8 cellular contexts compared by ENCODE assay signal in the genomic region with DNA sequence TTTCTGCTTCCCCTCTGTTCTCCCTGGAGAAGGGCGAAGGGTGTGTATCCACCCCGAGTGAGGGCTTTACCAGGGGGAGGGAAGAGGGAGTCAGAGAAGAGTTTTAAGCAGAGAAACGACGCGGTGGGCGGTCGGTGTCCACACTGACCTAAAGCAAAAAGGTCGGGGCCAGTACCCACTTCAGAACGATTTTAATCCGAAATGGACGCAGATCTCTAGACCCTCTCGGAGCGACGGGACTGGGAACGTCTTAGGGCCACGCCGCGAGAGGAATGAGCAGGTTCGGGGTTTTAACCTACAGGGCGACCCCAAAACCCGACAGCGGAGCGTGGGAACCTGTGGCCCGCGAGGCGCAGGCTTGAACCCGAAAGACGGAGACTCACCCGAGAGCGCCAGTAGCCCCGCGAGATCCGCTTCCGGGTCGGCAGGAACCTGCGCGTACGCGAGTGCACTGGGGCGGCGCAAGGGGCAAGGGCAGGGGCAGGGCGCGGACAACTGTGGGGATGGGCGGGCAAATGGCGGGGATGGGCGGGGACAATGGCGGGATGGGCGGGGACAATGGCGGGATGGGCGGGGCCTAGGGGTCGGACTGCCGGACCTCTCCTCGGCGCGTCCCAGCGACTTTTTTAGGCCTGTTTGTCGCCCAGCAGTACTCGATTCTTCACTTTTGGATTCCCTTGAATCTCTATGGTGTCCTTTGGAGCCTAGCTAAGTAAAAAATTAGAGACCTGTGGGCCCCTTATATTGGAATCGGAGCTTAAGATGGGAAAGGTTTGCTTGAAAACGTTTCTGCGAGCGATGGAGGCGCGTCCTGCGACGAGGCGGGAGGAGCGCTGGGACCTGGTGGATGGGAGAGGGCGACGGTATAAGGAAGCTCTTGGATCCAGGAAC. TPM values are rescaled to one million over a fixed set of nuclear protein-coding genes. Genes with fewer than 3 reads are reported as not detected.
DNase-seq lines count a peak whose midpoint lies in the region; ATAC-seq and TF ChIP-seq lines count a peak whose summit lies in the region.

A gene (minus strand): TSS at position 423 of the 891 bp plus-strand sequence. CDS start 3,323 bp downstream, outside the sequence.

- intact Hi-C loops in CD14-positive monocyte (cut with micrococcal nuclease): no loop called here

- H2BK5ac ChIP-seq in mesenchymal stem cell (ENCODE audit: low read depth, low read length, poor library complexity, severe bottlenecking): no peak within 1 kb of the TSS

- peaks cover 1% of the 10 kb centered on the region for H3K9me3 ChIP-seq in endocrine pancreas (ENCODE audit: control insufficient read depth, low read length)
- H3K9me3 ChIP-seq in mesenchymal stem cell (ENCODE audit: control insufficient read depth, low read length): peaks cover 46% of the 10 kb centered on the region

- peaks cover 11% of the 10 kb centered on the region for H3K4me1 Mint-ChIP-seq in CD14-positive monocyte

- no peak within 1 kb of the TSS for H2AK5ac ChIP-seq in mesenchymal stem cell (ENCODE audit: low read length, severe bottlenecking)

- WGBS in mesenchymal stem cell: 6% methylated on average over 70 of the region's 70 CpGs

- H3K4me2 ChIP-seq in mesenchymal stem cell (ENCODE audit: low read length, poor library complexity, severe bottlenecking): peak within 1 kb of the TSS; percentile 80

- H3K27me3 Mint-ChIP-seq in CD14-positive monocyte (ENCODE audit: low read depth in 3 of 3): peaks cover 0 to 3% (median 2%) of the 10 kb centered on the region in 3 donors

- H2BK15ac ChIP-seq in mesenchymal stem cell (ENCODE audit: low read depth, poor library complexity, severe bottlenecking): no peak within 1 kb of the TSS

- H3K4me1 ChIP-seq in endocrine pancreas (ENCODE audit: control insufficient read depth, insufficient read depth, low read length) (no peaks in the 10 kb centered on the region), mesenchymal stem cell (ENCODE audit: control insufficient read depth, insufficient read depth, low read depth, low read length) (peaks cover 2% of the 10 kb centered on the region)

- H3K36me3 Mint-ChIP-seq in CD14-positive monocyte: peaks cover 30 to 31% of the 10 kb centered on the region in 2 donors

- peak within 1 kb of the TSS in 1 of 2 experiments; percentile 70 for H3K14ac ChIP-seq in mesenchymal stem cell (ENCODE audit: low read length in 2 of 2)

- H3K23ac ChIP-seq in mesenchymal stem cell (ENCODE audit: low read length in 2 of 2): no peak within 1 kb of the TSS

- peak within 1 kb of the TSS; percentile 58 for H3K9ac ChIP-seq in endocrine pancreas (ENCODE audit: control insufficient read depth, insufficient read depth, low read length)
- H3K9ac ChIP-seq in mesenchymal stem cell (ENCODE audit: low read length): peak within 1 kb of the TSS; percentile 95

- no peak for ATAC-seq in HG03135 (IDR thresholded peaks at IDR 0.05; ENCODE audit: unreplicated experiment)

- H3K36me3 ChIP-seq in endocrine pancreas (ENCODE audit: control insufficient read depth, insufficient read depth, low read length) (peaks cover 6% of the 10 kb centered on the region), mesenchymal stem cell (ENCODE audit: control insufficient read depth in 1 of 2, insufficient read depth in 2 of 2, low read depth in 1 of 2, low read length in 2 of 2) (peaks cover 9 to 33% of the 10 kb centered on the region in 2 experiments)

- H3K9me3 Mint-ChIP-seq in CD14-positive monocyte: peaks cover 41 to 92% (median 83%) of the 10 kb centered on the region in 7 donors

- peak within 1 kb of the TSS; percentile 37 to 81 for H3K18ac ChIP-seq in mesenchymal stem cell (ENCODE audit: low read depth in 1 of 2, low read length in 2 of 2)

- no peak within 1 kb of the TSS for H2BK12ac ChIP-seq in mesenchymal stem cell (ENCODE audit: low read length in 2 of 2)

- H4K91ac ChIP-seq in mesenchymal stem cell (ENCODE audit: low read length): no peak within 1 kb of the TSS

- H3K4me3 ChIP-seq in endocrine pancreas (ENCODE audit: control insufficient read depth, insufficient read depth, low read length) (peak within 1 kb of the TSS; percentile 73), mesenchymal stem cell (ENCODE audit: insufficient read depth in 1 of 2, low read depth in 1 of 2, low read length in 2 of 2) (peak within 1 kb of the TSS; percentile 94 to 98)

- peaks cover 7% of the 10 kb centered on the region for H3K79me1 ChIP-seq in mesenchymal stem cell (replicated peaks; ENCODE audit: low read length, poor library complexity, severe bottlenecking)

- H3K4me3 Mint-ChIP-seq in CD14-positive monocyte: peak within 1 kb of the TSS; percentile 88 to 93

- H4K8ac ChIP-seq in mesenchymal stem cell (ENCODE audit: low read length): peak within 1 kb of the TSS; percentile 93

- H3K4ac ChIP-seq in mesenchymal stem cell (ENCODE audit: low read depth in 1 of 2, low read length in 2 of 2): peak within 1 kb of the TSS; percentile 46 to 85

- H3K27ac Mint-ChIP-seq in CD14-positive monocyte: peak within 1 kb of the TSS in 5 of 7 donors; percentile 76 to 85 (median 80)

- peak within 1 kb of the TSS; percentile 93 for H2AFZ ChIP-seq in mesenchymal stem cell (ENCODE audit: low read depth, low read length)

- H3K27ac ChIP-seq in mesenchymal stem cell (ENCODE audit: low read length, poor library complexity, severe bottlenecking): peak within 1 kb of the TSS; percentile 71

- TF ChIP-seq CTCF in CD14-positive monocyte (IDR thresholded peaks at IDR 0.05): no peak

- H3K27me3 ChIP-seq in endocrine pancreas (ENCODE audit: control insufficient read depth, insufficient read depth, low read length): no peaks in the 10 kb centered on the region
- no peaks in the 10 kb centered on the region for H3K27me3 ChIP-seq in mesenchymal stem cell (ENCODE audit: control insufficient read depth in 1 of 2, insufficient read depth in 1 of 2, low read length in 2 of 2)

- DNase-seq in CD14-positive monocyte (ENCODE audit: low spot score) (peak; percentile 84), NCI-H1436 (lab: John Stamatoyannopoulos, UW) (peak; percentile 90), mesenchymal stem cell (peak; percentile 76), NCI-H2196 treated with DMSO at 0.1 percent for 48 hours (lab: John Stamatoyannopoulos, UW; ENCODE audit: unreplicated experiment) (no peak)
- DNase-seq in activated CD8-positive, alpha-beta memory T cell treated with anti-CD3 and anti-CD28 coated beads, Interleukin-2, amount 50 U/mL, for 1 hour (ENCODE audit: extremely low read depth): peak; percentile 60
- peak; percentile 65 to 68 for DNase-seq in stimulated activated CD4-positive, alpha-beta T cell treated with anti-CD3 and anti-CD28 coated beads, Interleukin-4, amount 100 ng/mL, for 48 hours (ENCODE audit: low read depth in 2 of 2)

- no peak within 1 kb of the TSS for H2BK120ac ChIP-seq in mesenchymal stem cell (ENCODE audit: low read depth, low read length)

RNA-seq across cellular contexts. Expression of the gene that starts here (rescaled TPM):
- 1 to 10 TPM in 1 of 2 donors, under 1 TPM in 1; 0.68 to 2.1 TPM for polyA plus RNA-seq in CD14-positive monocyte
- polyA plus RNA-seq in mesenchymal stem cell (2013, experiment 1 of 2): 17.8 TPM
- 18.2 TPM for polyA plus RNA-seq in mesenchymal stem cell (2013, experiment 2 of 2)
